ENCODE assay signal across 18 cellular contexts in the genomic region with DNA sequence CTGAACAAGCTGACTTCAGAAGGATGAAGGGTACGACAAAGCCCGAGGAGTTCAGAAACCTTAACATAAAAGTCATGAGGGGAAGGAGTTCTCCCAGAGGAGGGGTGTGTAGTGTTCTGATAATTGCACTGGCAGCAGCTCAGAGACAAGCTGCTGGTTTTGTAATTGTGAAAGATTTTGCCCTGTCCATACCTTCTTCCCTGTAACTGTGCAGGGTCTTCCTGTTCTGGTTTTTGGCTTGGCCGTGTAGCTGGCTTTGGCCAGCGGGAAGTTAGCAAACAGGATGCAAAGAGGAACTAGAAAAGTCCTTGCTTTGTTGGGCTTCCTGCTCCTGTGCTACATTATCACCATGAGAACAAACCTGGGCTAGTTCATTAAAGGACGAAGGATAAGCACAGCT.
DNase-seq lines count a peak whose midpoint lies in the region; ATAC-seq and TF ChIP-seq lines count a peak whose summit lies in the region.
"Had no signal": no experiment of that assay in that cellular context is flagged by ENCODE, and none has a peak within 500 bp of the region (broad histone marks: within the 10 kb centered on the region; RNA-seq: fewer than 3 reads in every experiment).

No MANE protein-coding gene starts in this region.

- H2AFZ ChIP-seq in OCI-LY7 (ENCODE audit: low read length), result no peak overlapping the region

- TF ChIP-seq CTCF in OCI-LY7 (conservative IDR thresholded peaks at IDR 0.05; ENCODE audit: low read length), result no peak
- no peak for TF ChIP-seq CTCF in right lobe of liver (IDR thresholded peaks at IDR 0.05)

- H3K9me3 ChIP-seq in OCI-LY7 (ENCODE audit: low read length) (no peaks in the 10 kb centered on the region), right lobe of liver (no peaks in the 10 kb centered on the region)
- H3K9me3 ChIP-seq: colonic mucosa, thoracic aorta had no signal

- intact Hi-C loops in OCI-LY7 (cut with micrococcal nuclease; ENCODE audit: unreplicated experiment), result no loop called here
- intact Hi-C loops in right lobe of liver (cut with DNase I), result no loop called here

- H3K36me3 ChIP-seq in OCI-LY7 (ENCODE audit: insufficient read depth, low read length) (no peaks in the 10 kb centered on the region), right lobe of liver (no peaks in the 10 kb centered on the region)
- H3K36me3 ChIP-seq: colonic mucosa, thoracic aorta, WERI-Rb-1 had no signal

- no peaks in the 10 kb centered on the region for H4K20me1 ChIP-seq in OCI-LY7 (ENCODE audit: insufficient read depth, low read length)

- no peaks in the 10 kb centered on the region for H3K27me3 ChIP-seq in right lobe of liver
- H3K27me3 ChIP-seq: colonic mucosa had no signal

- H3K4me1 ChIP-seq in OCI-LY7 (ENCODE audit: insufficient read depth, low read length, poor library complexity, severe bottlenecking) (peaks cover 22% of the 10 kb centered on the region), right lobe of liver (no peaks in the 10 kb centered on the region)
- H3K4me1 ChIP-seq: colonic mucosa had no signal

- 81% methylated on average over 5 of the region's 5 CpGs for WGBS in right lobe of liver (ENCODE audit: insufficient coverage, low coverage, low lambda C conversion rate, missing lambda C conversion rate)

- TF ChIP-seq POLR2A in right lobe of liver (IDR thresholded peaks at IDR 0.05), result no peak

- ATAC-seq in right lobe of liver, result peak; percentile 38 to 54 (median 46)
- ATAC-seq in GM19023 (IDR thresholded peaks at IDR 0.05; ENCODE audit: unreplicated experiment), result no peak
- ATAC-seq in HG02759 (IDR thresholded peaks at IDR 0.05; ENCODE audit: unreplicated experiment), result no peak
- ATAC-seq: T-cell had no signal

- H3K27ac ChIP-seq in OCI-LY7 (ENCODE audit: low read depth, low read length, poor library complexity, severe bottlenecking) (no peak overlapping the region), right lobe of liver (no peak overlapping the region)
- H3K27ac ChIP-seq: colonic mucosa, KMS-11, thoracic aorta, WERI-Rb-1 had no signal

- DNase-seq in AML-193 (lab: John Stamatoyannopoulos, UW) (peak; percentile 95 to 96), GF-D8 (lab: John Stamatoyannopoulos, UW) (peak; percentile 86), OCI-LY7 (ENCODE audit: low spot score) (peak; percentile 25), right lobe of liver (no peak), NCI-H510A (lab: John Stamatoyannopoulos, UW) (no peak), GDM1 (lab: John Stamatoyannopoulos, UW) (no peak)
- DNase-seq: activated CD4-positive, alpha-beta T cell treated with anti-CD3 and anti-CD28 coated beads, Interleukin-2, amount 50 U/mL, for 48 hours; activated gamma-delta T cell; colonic mucosa; NCI-H2107; retina; stimulated activated CD4-positive, alpha-beta T cell treated with anti-CD3 and anti-CD28 coated beads, Interleukin-15, amount 100 ng/mL, for 24 hours; T-cell; WERI-Rb-1 had no signal

- CTCF ChIA-PET in OCI-LY7 (lab: Charles Lee; ENCODE audit: unreplicated experiment), result no interaction called here

- BruUV-seq in OCI-LY7 (replicated peaks; lab: Mats Ljungman, UMichigan), result no TSS peak

- H3K4me3 ChIP-seq in OCI-LY7 (ENCODE audit: low read depth, low read length, poor library complexity, severe bottlenecking) (no peak overlapping the region), right lobe of liver (no peak overlapping the region)
- H3K4me3 ChIP-seq: colonic mucosa, thoracic aorta had no signal

- POLR2A ChIA-PET in OCI-LY7 (lab: Charles Lee), result interaction anchor here (0.7 to 0.8 kb wide), 2 partner anchors 8 to 33 kb away, joined by 3 read pairs; no protein-coding TSS in a partner anchor

- H3K79me2 ChIP-seq in OCI-LY7 (ENCODE audit: insufficient read depth, low read depth, low read length), result no peaks in the 10 kb centered on the region

- H3K9me2 ChIP-seq in OCI-LY7 (ENCODE audit: insufficient read depth, low read length), result no peaks in the 10 kb centered on the region

- H3K4me2 ChIP-seq in OCI-LY7 (ENCODE audit: low read length), result 0 out of 2 replicates have a peak overlapping the region, but pooled peaks have one; percentile 6
- H3K4me2 ChIP-seq: KMS-11 had no signal

Comparison
In these comparisons a context has a peak if more than half of its experiments do, and no peak if none do; other contexts are left out.
1. DNase-seq: peak in AML-193 (2 of 2), GF-D8 (single experiment) and OCI-LY7 (single experiment); none in right lobe of liver (0 of 3), NCI-H510A (single experiment) and GDM1 (single experiment).
2. ATAC-seq: peak in right lobe of liver (4 of 4); none in GM19023 (single experiment) and HG02759 (single experiment).